In the genomic region with DNA sequence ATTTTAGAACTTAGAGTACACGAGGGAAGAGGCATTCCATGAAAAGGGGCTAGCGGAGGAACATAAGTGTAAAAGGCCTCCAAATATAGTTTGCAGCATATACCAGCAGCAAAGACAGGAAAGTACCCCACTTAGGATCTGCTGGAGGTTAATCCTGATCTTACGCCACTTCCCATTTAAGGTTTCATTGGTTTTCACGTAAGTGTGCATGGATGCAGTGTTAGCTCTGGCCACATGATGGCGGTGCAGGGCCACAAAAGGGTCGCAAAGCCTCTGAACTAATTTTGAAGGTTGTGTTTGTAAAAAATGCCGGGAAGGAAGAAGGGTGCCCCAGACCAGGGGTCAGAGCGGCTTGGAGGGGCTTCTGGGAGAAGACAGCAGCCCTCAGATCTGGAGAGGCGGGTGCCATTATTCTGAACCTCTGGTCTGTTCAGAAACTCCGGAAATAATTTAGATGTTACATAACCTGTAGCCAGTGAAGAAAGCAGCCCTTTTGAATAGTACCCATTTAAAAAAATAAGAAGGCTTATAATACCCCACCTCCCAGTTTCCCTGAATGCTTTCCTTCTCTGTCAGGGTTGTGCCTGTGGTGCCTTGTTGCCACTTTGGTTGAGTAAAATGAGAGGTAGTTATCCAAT, we compare ENCODE assay signal across 8 cellular contexts. TPM values are rescaled to one million over a fixed set of nuclear protein-coding genes. Genes with fewer than 3 reads are reported as not detected.
DNase-seq lines count a peak whose midpoint lies in the region; ATAC-seq, FAIRE-seq and TF ChIP-seq lines count a peak whose summit lies in the region.

No MANE protein-coding gene starts in this region.

- DNase-seq in COR-L47 (lab: John Stamatoyannopoulos, UW) (peak; percentile 56), GM20000 (ENCODE audit: low spot score) (peak; percentile 74), NCI-H774 (lab: John Stamatoyannopoulos, UW) (peak; percentile 88), middle frontal gyrus (ENCODE audit: extremely low spot score, low spot score) (peak; percentile 72)
- peak; percentile 73 for DNase-seq in activated CD8-positive, alpha-beta T cell treated with anti-CD3 and anti-CD28 coated beads, Interleukin-2, amount 10 ng/mL, durations not matched to agents 7 days and 5 days
- peak; percentile 77 for DNase-seq in stimulated activated CD8-positive, alpha-beta memory T cell treated with anti-CD3 and anti-CD28 coated beads, Interleukin-4, amount 100 ng/mL, for 48 hours

- FAIRE-seq in endometrium (lab: Jason Lieb, UNC) = peak; percentile 46

- ATAC-seq in HG03575 (IDR thresholded peaks at IDR 0.05; ENCODE audit: extremely low read depth, insufficient number of reproducible peaks, low FRiP score, unreplicated experiment) = peak; percentile 52
- ATAC-seq in activated CD8-positive, alpha-beta T cell treated with anti-CD3 and anti-CD28 coated beads, Interleukin-2, amount 10 ng/mL, durations not matched to agents 7 days and 5 days = peak; percentile 47

- peaks cover 5% of the 10 kb centered on the region for H3K27me3 Mint-ChIP-seq in activated CD8-positive, alpha-beta T cell treated with anti-CD3 and anti-CD28 coated beads, Interleukin-2, amount 10 ng/mL, durations not matched to agents 7 days and 5 days (ENCODE audit: low read depth)

- no peak overlapping the region for H3K27ac Mint-ChIP-seq in activated CD8-positive, alpha-beta T cell treated with anti-CD3 and anti-CD28 coated beads, Interleukin-2, amount 10 ng/mL, durations not matched to agents 7 days and 5 days

- POLR2A ChIA-PET in activated CD8-positive, alpha-beta T cell treated with anti-CD3 and anti-CD28 coated beads, Interleukin-2, amount 10 ng/mL, durations not matched to agents 7 days and 5 days (lab: Charles Lee) = no interaction called here

- TF ChIP-seq CTCF in GM20000 (IDR thresholded peaks at IDR 0.05; ENCODE audit: extremely low read depth, missing control alignments) = peak; percentile 96

- no peaks in the 10 kb centered on the region for H3K9me3 Mint-ChIP-seq in activated CD8-positive, alpha-beta T cell treated with anti-CD3 and anti-CD28 coated beads, Interleukin-2, amount 10 ng/mL, durations not matched to agents 7 days and 5 days (ENCODE audit: insufficient read depth)

- H3K4me1 Mint-ChIP-seq in activated CD8-positive, alpha-beta T cell treated with anti-CD3 and anti-CD28 coated beads, Interleukin-2, amount 10 ng/mL, durations not matched to agents 7 days and 5 days (ENCODE audit: low read depth) = peaks cover 6% of the 10 kb centered on the region

- CTCF ChIA-PET in activated CD8-positive, alpha-beta T cell treated with anti-CD3 and anti-CD28 coated beads, Interleukin-2, amount 10 ng/mL, durations not matched to agents 7 days and 5 days (lab: Charles Lee) = interaction anchor here (0.9 to 1.1 kb wide), 2 partner anchors 11 to 99 kb away, joined by 3 read pairs; no protein-coding TSS in a partner anchor

- no peak overlapping the region for H3K4me3 Mint-ChIP-seq in activated CD8-positive, alpha-beta T cell treated with anti-CD3 and anti-CD28 coated beads, Interleukin-2, amount 10 ng/mL, durations not matched to agents 7 days and 5 days

- no peaks in the 10 kb centered on the region for H3K36me3 Mint-ChIP-seq in activated CD8-positive, alpha-beta T cell treated with anti-CD3 and anti-CD28 coated beads, Interleukin-2, amount 10 ng/mL, durations not matched to agents 7 days and 5 days (ENCODE audit: low read depth)

RNA-seq across cellular contexts. Expression of a gene that starts 59.5 kb away (rescaled TPM):
- under 1 TPM; 0.08 to 0.16 TPM for total RNA-seq in activated CD8-positive, alpha-beta T cell treated with anti-CD3 and anti-CD28 coated beads, Interleukin-2, amount 10 ng/mL, durations not matched to agents 7 days and 5 days

Comparison
In these comparisons a context has a peak if more than half of its experiments do, and no peak if none do; other contexts are left out.
1. Peak in every context shown above with its lines: DNase-seq and ATAC-seq.